ENCODE assay signal across 13 cellular contexts in genomic region chr15:60426870-60427528, GRCh38. TPM values are rescaled to one million over a fixed set of nuclear protein-coding genes. Genes with fewer than 3 reads are reported as not detected.
DNase-seq lines count a peak whose midpoint lies in the region; ATAC-seq, FAIRE-seq and TF ChIP-seq lines count a peak whose summit lies in the region.
"Had no signal": no experiment of that assay in that cellular context is flagged by ENCODE, and none has a peak within 500 bp of the region (broad histone marks: within the 10 kb centered on the region; RNA-seq: fewer than 3 reads in every experiment).

No MANE protein-coding gene starts in this region.

- H3K27me3 Mint-ChIP-seq in astrocyte (ENCODE audit: low read depth, unreplicated experiment): no peaks in the 10 kb centered on the region
- H3K27me3 Mint-ChIP-seq: IgD-negative memory B cell had no signal

- WGBS in heart left ventricle, 4 donors: 72 to 81% (median 76%) methylated on average over 3 of the region's 3 CpGs

- no peak overlapping the region for H3K9ac ChIP-seq in astrocyte (ENCODE audit: low read length)
- H3K9ac ChIP-seq in skeletal muscle satellite cell (ENCODE audit: low read depth, low read length): peak overlapping the region; percentile 28

- DNase-seq in GM03348 (ENCODE audit: low spot score) (peak; percentile 68), astrocyte (ENCODE audit: low read depth) (peak; percentile 80), heart left ventricle (no peak), C1 segment of cervical spinal cord (lab: John Stamatoyannopoulos, UW) (no peak)
- DNase-seq: activated CD4-positive, alpha-beta T cell treated with anti-CD3 and anti-CD28 coated beads for 4 hours; activated gamma-delta T cell; CD8-positive, alpha-beta T cell; immature natural killer cell had no signal

- no peak overlapping the region for H3K4me3 ChIP-seq in astrocyte (ENCODE audit: insufficient read depth, low read depth, low read length)
- no peak overlapping the region for H3K4me3 ChIP-seq in heart left ventricle
- H3K4me3 ChIP-seq in skeletal muscle satellite cell (ENCODE audit: low read length): peak overlapping the region; percentile 46

- peak; percentile 28 to 86 (median 53) for ATAC-seq in heart left ventricle
- no peak for ATAC-seq in HG03460 (IDR thresholded peaks at IDR 0.05; ENCODE audit: unreplicated experiment)
- no peak for ATAC-seq in GM21786 (IDR thresholded peaks at IDR 0.05; ENCODE audit: unreplicated experiment)
- ATAC-seq in HG02678 (IDR thresholded peaks at IDR 0.05; ENCODE audit: unreplicated experiment): no peak
- ATAC-seq: CD8-positive, alpha-beta T cell had no signal

- H3K4me3 Mint-ChIP-seq in astrocyte (ENCODE audit: unreplicated experiment): no peak overlapping the region
- H3K4me3 Mint-ChIP-seq: CD8-positive, alpha-beta T cell; IgD-negative memory B cell; immature natural killer cell had no signal

- H3K9me3 ChIP-seq in astrocyte (ENCODE audit: insufficient read depth, low read depth, low read length) (no peaks in the 10 kb centered on the region), heart left ventricle (no peaks in the 10 kb centered on the region), skeletal muscle satellite cell (replicated peaks; ENCODE audit: low read length) (no peaks in the 10 kb centered on the region)

- no peaks in the 10 kb centered on the region for H3K9me3 Mint-ChIP-seq in astrocyte (ENCODE audit: unreplicated experiment)
- H3K9me3 Mint-ChIP-seq: CD8-positive, alpha-beta T cell; IgD-negative memory B cell; immature natural killer cell had no signal

- no peak overlapping the region for H2AFZ ChIP-seq in astrocyte (ENCODE audit: low read depth, low read length)

- H3K36me3 Mint-ChIP-seq in astrocyte (ENCODE audit: low read depth, unreplicated experiment): no peaks in the 10 kb centered on the region

- H3K27ac ChIP-seq in astrocyte (ENCODE audit: low read depth, low read length): peak overlapping the region; percentile 2
- H3K27ac ChIP-seq in heart left ventricle: peak overlapping the region in 4 of 12 donors; percentile 9 to 38 (median 18)

- TF ChIP-seq CTCF in astrocyte (IDR thresholded peaks at IDR 0.05; ENCODE audit: insufficient read depth, low read depth, low read length) (no peak), heart left ventricle (IDR thresholded peaks at IDR 0.05) (no peak)

- peaks cover 36% of the 10 kb centered on the region for H3K4me1 Mint-ChIP-seq in astrocyte (ENCODE audit: low read depth, unreplicated experiment)
- H3K4me1 Mint-ChIP-seq: IgD-negative memory B cell, immature natural killer cell had no signal

- no peaks in the 10 kb centered on the region for H3K79me2 ChIP-seq in astrocyte (ENCODE audit: insufficient read depth, low read length)

- H3K27ac Mint-ChIP-seq in astrocyte (ENCODE audit: unreplicated experiment): no peak overlapping the region
- H3K27ac Mint-ChIP-seq: CD8-positive, alpha-beta T cell; IgD-negative memory B cell; immature natural killer cell had no signal

- no peak for TF ChIP-seq POLR2A in heart left ventricle (IDR thresholded peaks at IDR 0.05)

- H3K4me1 ChIP-seq in astrocyte (ENCODE audit: insufficient read depth, low read length) (peaks cover 26% of the 10 kb centered on the region), heart left ventricle (peaks cover 0 to 20% (median 0%) of the 10 kb centered on the region in 12 donors), skeletal muscle satellite cell (ENCODE audit: control insufficient read depth, insufficient read depth, low read length) (peaks cover 44% of the 10 kb centered on the region)

- intact Hi-C loops in heart left ventricle (cut with DNase I): loop anchor here in 1 of 10 donors (5.0 kb wide), 1 partner anchor 65 kb away; no protein-coding TSS in a partner anchor

- H3K36me3 ChIP-seq in astrocyte (ENCODE audit: insufficient read depth, low read length): peaks cover 6% of the 10 kb centered on the region
- peaks cover 0 to 74% (median 35%) of the 10 kb centered on the region in 9 donors for H3K36me3 ChIP-seq in heart left ventricle
- peaks cover 22% of the 10 kb centered on the region for H3K36me3 ChIP-seq in skeletal muscle satellite cell (ENCODE audit: insufficient read depth, low read length)

- H4K20me1 ChIP-seq in astrocyte (ENCODE audit: insufficient read depth, low read length): no peaks in the 10 kb centered on the region

- peak overlapping the region; percentile 64 for H3K4me2 ChIP-seq in astrocyte (ENCODE audit: low read length)
- H3K4me2 ChIP-seq in skeletal muscle satellite cell (ENCODE audit: low read length): peak overlapping the region; percentile 72

- no peaks in the 10 kb centered on the region for H3K27me3 ChIP-seq in astrocyte (ENCODE audit: insufficient read depth, low read length)
- H3K27me3 ChIP-seq in heart left ventricle: no peaks in the 10 kb centered on the region
- H3K27me3 ChIP-seq in skeletal muscle satellite cell (ENCODE audit: control insufficient read depth, insufficient read depth, low read length): no peaks in the 10 kb centered on the region

- peak; percentile 64 for FAIRE-seq in astrocyte (lab: Jason Lieb, UNC)

RNA-seq across cellular contexts. Expression of gene ANXA2, which starts 29.2 kb away (rescaled TPM):
- total RNA-seq in astrocyte: 2,269 and 2,599 TPM in 2 replicates
- total RNA-seq in heart left ventricle: 100 to 1,000 TPM; 106 to 523 (median 207) TPM
- 100 to 1,000 TPM; 135 to 547 TPM for polyA plus RNA-seq in heart left ventricle
- total RNA-seq in skeletal muscle satellite cell (2012; rRNA removed): 4,583 and 5,218 TPM in 2 replicates

RNA-seq across cellular contexts. Expression of gene ICE2, which starts 51.9 kb away (rescaled TPM):
- total RNA-seq in astrocyte (26.5 and 28.2 TPM in 2 replicates), heart left ventricle (10 to 100 TPM in 8 of 9 donors, 1 to 10 TPM in 1; 9.1 to 28.8 (median 23.7) TPM)
- 10 to 100 TPM in 1 of 2 donors, 1 to 10 TPM in 1; 8.4 to 11.1 TPM for polyA plus RNA-seq in heart left ventricle
- total RNA-seq in skeletal muscle satellite cell (2012; rRNA removed): 20.5 and 21.3 TPM in 2 replicates

Comparison
In these comparisons a context has a peak if more than half of its experiments do, and no peak if none do; other contexts are left out.
1. DNase-seq: peak in GM03348 (single experiment) and astrocyte (single experiment); none in heart left ventricle (0 of 5) and C1 segment of cervical spinal cord (0 of 14).
2. ATAC-seq: peak in heart left ventricle (4 of 4); none in HG03460 (single experiment), GM21786 (single experiment) and HG02678 (single experiment).